Comparison of ENCODE assay signal across 17 cellular contexts in the genomic region with DNA sequence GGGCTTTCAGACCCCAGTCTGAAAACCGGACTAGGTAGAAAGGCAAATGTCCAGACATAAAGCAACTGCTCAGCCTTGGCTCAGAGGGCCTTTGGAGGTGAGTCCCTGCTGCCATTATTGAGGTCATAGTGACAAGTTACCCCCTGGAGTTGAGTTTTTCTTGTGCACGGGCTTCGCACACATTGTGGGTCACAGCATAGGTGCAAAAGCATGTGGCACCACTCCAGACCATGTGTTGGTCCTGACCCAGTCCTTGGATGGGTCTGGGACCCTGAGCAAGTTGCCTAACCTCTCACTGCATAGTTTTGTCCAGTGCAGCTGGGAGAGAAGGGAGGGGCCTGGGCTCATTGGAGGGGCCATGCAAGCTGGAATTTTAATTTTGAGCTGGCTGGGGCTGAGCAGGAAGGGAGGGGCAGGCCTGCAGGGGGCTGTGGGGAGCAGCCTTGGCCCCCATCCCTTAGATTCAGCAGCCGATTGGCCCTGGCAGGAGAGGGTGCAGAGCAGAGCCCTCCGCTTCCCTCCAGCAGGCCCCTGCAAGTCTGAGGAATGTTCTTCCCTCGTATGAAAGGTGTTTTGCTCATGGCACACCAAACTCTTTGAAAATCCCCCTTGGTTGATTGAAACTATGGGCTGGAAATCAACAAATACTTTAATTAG. TPM values are rescaled to one million over a fixed set of nuclear protein-coding genes. Genes with fewer than 3 reads are reported as not detected.
DNase-seq lines count a peak whose midpoint lies in the region; ATAC-seq, FAIRE-seq and TF ChIP-seq lines count a peak whose summit lies in the region.
"Had no signal": no experiment of that assay in that cellular context is flagged by ENCODE, and none has a peak within 500 bp of the region (broad histone marks: within the 10 kb centered on the region; RNA-seq: fewer than 3 reads in every experiment).

No MANE protein-coding gene starts in this region.

- ATAC-seq in HCT116 (no peak), psoas muscle (no peak)
- ATAC-seq: activated naive CD8-positive, alpha-beta T cell treated with anti-CD3 and anti-CD28 coated beads, Interleukin-2, amount 50 U/mL, for 24 hours; right lobe of liver had no signal

- CTCF ChIA-PET in HCT116 (lab: Charles Lee) = no interaction called here

- no peaks in the 10 kb centered on the region for H3K9me2 ChIP-seq in HCT116 (ENCODE audit: insufficient read depth)

- DNase-seq in HCT116 (ENCODE audit: low read depth, low spot score) (no peak), bronchial epithelial cell (ENCODE audit: low read depth) (peak; percentile 88), lower leg skin (ENCODE audit: low spot score in 2 of 2) (peak; percentile 31 to 78), psoas muscle (no peak), foreskin melanocyte (no peak), RCC 7860 (ENCODE audit: low spot score) (no peak)
- DNase-seq: activated CD4-positive, alpha-beta T cell treated with anti-CD3 and anti-CD28 coated beads, Interleukin-2, amount 50 U/mL, for 1 hour; activated naive CD8-positive, alpha-beta T cell treated with anti-CD3 and anti-CD28 coated beads, Interleukin-2, amount 50 U/mL, for 24 hours; CD4-positive, alpha-beta memory T cell; DND-41; GOT3; kidney; MG63; midbrain; NCI-H1694 treated with DMSO at 0.1 percent for 48 hours had no signal

- TF ChIP-seq RAD21 in HCT116 (IDR thresholded peaks at IDR 0.05; ENCODE audit: low read depth) = no peak

- no peaks in the 10 kb centered on the region for H4K20me1 ChIP-seq in HCT116 (ENCODE audit: insufficient read depth)

- WGBS in lower leg skin, 2 donors = 34 to 52% methylated on average over 6 of the region's 6 CpGs
- WGBS in psoas muscle, 3 donors = 62 to 72% (median 67%) methylated on average over 6 of the region's 6 CpGs

- no peaks in the 10 kb centered on the region for H3K27me3 ChIP-seq in HCT116 (ENCODE audit: insufficient read depth, low read length)
- H3K27me3 ChIP-seq in bronchial epithelial cell (ENCODE audit: control insufficient read depth, insufficient read depth, low read length) = no peaks in the 10 kb centered on the region
- H3K27me3 ChIP-seq in psoas muscle (ENCODE audit: insufficient read depth in 3 of 3, low read length in 2 of 3) = peaks cover 0 to 14% (median 2%) of the 10 kb centered on the region in 3 donors
- H3K27me3 ChIP-seq: MG63, neutrophil, right lobe of liver had no signal

- TF ChIP-seq POLR2A in HCT116 (IDR thresholded peaks at IDR 0.05; ENCODE audit: borderline replicate concordance, extremely low read depth, insufficient read depth, insufficient read length) (no peak), lower leg skin (IDR thresholded peaks at IDR 0.05) (no peak)

- intact Hi-C loops in HCT116 (cut with micrococcal nuclease) (no loop called here), lower leg skin (cut with DNase I; ENCODE audit: low total_unique reads) (no loop called here), psoas muscle (cut with DNase I) (no loop called here)

- FAIRE-seq in bronchial epithelial cell (lab: Jason Lieb, UNC) = no peak
- no peak for FAIRE-seq in RCC 7860 (lab: Jason Lieb, UNC)
- FAIRE-seq: kidney had no signal

- H3K36me3 ChIP-seq in HCT116 (ENCODE audit: control insufficient read depth in 1 of 2, insufficient read depth in 2 of 2, low read length in 2 of 2) = no peaks in the 10 kb centered on the region
- H3K36me3 ChIP-seq in bronchial epithelial cell (ENCODE audit: control insufficient read depth, insufficient read depth, low read length) = peaks cover 6% of the 10 kb centered on the region
- H3K36me3 ChIP-seq in psoas muscle (ENCODE audit: insufficient read depth in 1 of 2, low read depth in 1 of 2) = no peaks in the 10 kb centered on the region
- H3K36me3 ChIP-seq: MG63, neutrophil, right lobe of liver had no signal

- no peak overlapping the region for H3K9ac ChIP-seq in HCT116 (ENCODE audit: low read length)

- H2AFZ ChIP-seq in HCT116 (ENCODE audit: low read depth, low read length, poor library complexity, severe bottlenecking) = no peak overlapping the region

- peak overlapping the region; percentile 14; the same call in 1 of the 2 replicates for H3K4me2 ChIP-seq in HCT116 (ENCODE audit: low read length)

- H3K9me3 ChIP-seq in HCT116 (ENCODE audit: control insufficient read depth in 1 of 2, insufficient read depth in 1 of 2, low read depth in 1 of 2, low read length in 2 of 2) (no peaks in the 10 kb centered on the region), psoas muscle (no peaks in the 10 kb centered on the region)
- H3K9me3 ChIP-seq: MG63, neutrophil, right lobe of liver had no signal

- POLR2A ChIA-PET in HCT116 (lab: Charles Lee) = no interaction called here

- no peaks in the 10 kb centered on the region for H3K79me2 ChIP-seq in HCT116 (ENCODE audit: insufficient read depth, low read length)

- peaks cover 34 to 60% of the 10 kb centered on the region in 2 experiments for H3K4me1 ChIP-seq in HCT116 (ENCODE audit: control insufficient read depth in 1 of 2, insufficient read depth in 2 of 2, low read length in 2 of 2)
- H3K4me1 ChIP-seq in psoas muscle = no peaks in the 10 kb centered on the region
- H3K4me1 ChIP-seq: right lobe of liver had no signal

- RAD21 ChIA-PET in HCT116 (lab: Charles Lee; ENCODE audit: low non-redundant PET in 1 of 2, low total read pairs in 2 of 2, uncharacterized antibody in 2 of 2, unreplicated experiment in 2 of 2) = no interaction called here

- no peak for TF ChIP-seq CTCF in HCT116 (IDR thresholded peaks at IDR 0.05 in 2 of 3, conservative IDR thresholded peaks at IDR 0.05 in 1 of 3; ENCODE audit: borderline replicate concordance in 1 of 3, insufficient read depth in 1 of 3, low read depth in 2 of 3, low read length in 2 of 3)
- TF ChIP-seq CTCF in bronchial epithelial cell (IDR thresholded peaks at IDR 0.05; ENCODE audit: insufficient read depth, low read length, severe bottlenecking) = no peak
- TF ChIP-seq CTCF in lower leg skin (IDR thresholded peaks at IDR 0.05) = no peak
- no peak for TF ChIP-seq CTCF in psoas muscle (IDR thresholded peaks at IDR 0.05)

- no TSS peak for BruUV-seq in HCT116 (replicated peaks; lab: Mats Ljungman, UMichigan)

- H3K27ac ChIP-seq in HCT116 (ENCODE audit: low read depth, low read length) (no peak overlapping the region), psoas muscle (no peak overlapping the region)
- H3K27ac ChIP-seq: neutrophil, right lobe of liver had no signal

- no peak overlapping the region for H3K4me3 ChIP-seq in HCT116 (replicated peaks in 1 of 2; ENCODE audit: low read depth in 1 of 2, low read length in 2 of 2)
- no peak overlapping the region for H3K4me3 ChIP-seq in bronchial epithelial cell (ENCODE audit: low read depth, low read length)
- H3K4me3 ChIP-seq in lower leg skin (ENCODE audit: low read depth, poor library complexity, severe bottlenecking) = no peak overlapping the region
- no peak overlapping the region for H3K4me3 ChIP-seq in psoas muscle
- H3K4me3 ChIP-seq: MG63, right lobe of liver had no signal

TF ChIP-seq in HCT116, 20 proteins besides CTCF, POLR2A, EP300 and RAD21:
- TF ChIP-seq FOSL1 (IDR thresholded peaks at IDR 0.05; ENCODE audit: low read depth) = no peak
- no peak for TF ChIP-seq JUND (IDR thresholded peaks at IDR 0.05)
- no peak for TF ChIP-seq EZH2phosphoT487 (IDR thresholded peaks at IDR 0.05; ENCODE audit: borderline replicate concordance)
- no peak for TF ChIP-seq EGR1 (IDR thresholded peaks at IDR 0.05; ENCODE audit: low read depth)
- TF ChIP-seq ZNF274 (IDR thresholded peaks at IDR 0.05; ENCODE audit: low read depth, low read length) = no peak
- no peak for TF ChIP-seq POLR2AphosphoS5 (IDR thresholded peaks at IDR 0.05; ENCODE audit: low read depth, low read length)
- TF ChIP-seq TCF7L2 (IDR thresholded peaks at IDR 0.05; ENCODE audit: borderline replicate concordance, extremely low read depth, insufficient read depth, insufficient read length) = no peak
- TF ChIP-seq, protein P1, sequence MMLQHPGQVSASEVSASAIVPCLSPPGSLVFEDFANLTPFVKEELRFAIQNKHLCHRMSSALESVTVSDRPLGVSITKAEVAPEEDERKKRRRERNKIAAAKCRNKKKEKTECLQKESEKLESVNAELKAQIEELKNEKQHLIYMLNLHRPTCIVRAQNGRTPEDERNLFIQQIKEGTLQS (IDR thresholded peaks at IDR 0.05) = no peak
- no peak for TF ChIP-seq CEBPB (IDR thresholded peaks at IDR 0.05; ENCODE audit: low read depth)

RNA-seq across cellular contexts. Expression of a gene that starts 4.2 kb away (rescaled TPM):
- total RNA-seq in HCT116 (2021; ENCODE audit: unreplicated experiment) = 0.44 TPM
- polyA plus RNA-seq in HCT116 (2012) = 0.25 TPM in 1 of 2 replicates, not detected in the other
- total RNA-seq in bronchial epithelial cell = 6,770 and 10,597 TPM in 2 replicates
- 1,000 to 10,000 TPM; 2,541 to 6,567 (median 4,278) TPM for total RNA-seq in lower leg skin
- total RNA-seq in psoas muscle = 1 to 10 TPM in 1 of 4 donors, under 1 TPM in 2, not detected in 1; 0.61 to 1.4 (median 0.85) TPM
- under 1 TPM; 0.21 to 0.86 (median 0.48) TPM for polyA plus RNA-seq in psoas muscle
- total RNA-seq: CD4-positive, alpha-beta memory T cell had no signal
- polyA plus RNA-seq: CD4-positive, alpha-beta memory T cell had no signal

RNA-seq across cellular contexts. Expression of a gene that starts 28.6 kb away (rescaled TPM):
- not detected for total RNA-seq in HCT116 (2021; ENCODE audit: unreplicated experiment)
- not detected in 2 replicates for polyA plus RNA-seq in HCT116 (2012)
- not detected in 2 replicates for total RNA-seq in bronchial epithelial cell
- total RNA-seq in lower leg skin = 10 to 100 TPM in 1 of 4 donors, 1 to 10 TPM in 1, under 1 TPM in 1, not detected in 1; 0.32 to 61.7 (median 1.6) TPM
- total RNA-seq in psoas muscle = not detected
- not detected for polyA plus RNA-seq in psoas muscle
- total RNA-seq: CD4-positive, alpha-beta memory T cell; kidney; right lobe of liver had no signal
- polyA plus RNA-seq: CD4-positive, alpha-beta memory T cell had no signal

RNA-seq across cellular contexts. Expression of a gene that starts 31.3 kb away (rescaled TPM):
- total RNA-seq in HCT116 (2021; ENCODE audit: unreplicated experiment) = 0.66 TPM
- 0.61 and 0.90 TPM in 2 replicates for polyA plus RNA-seq in HCT116 (2012)
- 13,929 and 17,192 TPM in 2 replicates for total RNA-seq in bronchial epithelial cell
- 100 to 1,000 TPM in 2 of 4 donors, 10 to 100 TPM in 2; 75.3 to 617 (median 182) TPM for total RNA-seq in lower leg skin
- 1 to 10 TPM in 2 of 4 donors, under 1 TPM in 1, not detected in 1; 0.53 to 1.4 (median 1.2) TPM for total RNA-seq in psoas muscle
- polyA plus RNA-seq in psoas muscle = under 1 TPM; 0.13 to 0.51 (median 0.35) TPM
- total RNA-seq: CD4-positive, alpha-beta memory T cell; kidney had no signal
- polyA plus RNA-seq: CD4-positive, alpha-beta memory T cell had no signal

RNA-seq across cellular contexts. Expression of a gene that starts 49.3 kb away (rescaled TPM):
- total RNA-seq in HCT116 (2021; ENCODE audit: unreplicated experiment) (not detected), bronchial epithelial cell (0.13 TPM in 1 of 2 replicates, not detected in the other), lower leg skin (10 to 100 TPM in 1 of 4 donors, 1 to 10 TPM in 1, under 1 TPM in 2; 0.30 to 14.6 (median 0.82) TPM), psoas muscle (not detected)
- polyA plus RNA-seq in HCT116 (2012) = not detected in 2 replicates
- polyA plus RNA-seq in psoas muscle = not detected
- total RNA-seq: CD4-positive, alpha-beta memory T cell; kidney; right lobe of liver had no signal
- polyA plus RNA-seq: CD4-positive, alpha-beta memory T cell had no signal

RNA-seq across cellular contexts. Expression of a gene that starts 50.8 kb away (rescaled TPM):
- total RNA-seq in HCT116 (2021; ENCODE audit: unreplicated experiment) (not detected), bronchial epithelial cell (16.8 and 138 TPM in 2 replicates), lower leg skin (10 to 100 TPM in 1 of 4 donors, 1 to 10 TPM in 1, under 1 TPM in 1, not detected in 1; 0.13 to 11.0 (median 1.0) TPM), psoas muscle (under 1 TPM in 2 of 4 donors, not detected in 2; 0.21 to 0.24 TPM)
- 0.04 TPM in 1 of 2 replicates, not detected in the other for polyA plus RNA-seq in HCT116 (2012)
- polyA plus RNA-seq in psoas muscle = under 1 TPM in 1 of 3 donors, not detected in 2; 0.04 TPM
- total RNA-seq: CD4-positive, alpha-beta memory T cell; kidney had no signal
- polyA plus RNA-seq: CD4-positive, alpha-beta memory T cell had no signal

Comparison
In these comparisons a context has a peak if more than half of its experiments do, and no peak if none do; other contexts are left out.
1. DNase-seq: peak in bronchial epithelial cell (single experiment) and lower leg skin (2 of 2); none in HCT116 (single experiment), psoas muscle (0 of 2), foreskin melanocyte (single experiment) and RCC 7860 (single experiment).
2. RNA of a gene that starts 4.2 kb away (total RNA-seq): 6,770 to 10,597 TPM in bronchial epithelial cell and 2,541 to 6,567 TPM in lower leg skin; 0.61 to 1.4 TPM in psoas muscle and 0.44 TPM in HCT116 (single experiment); every median in the first group is over 1,000 times any median in the second.
3. RNA of a gene that starts 31.3 kb away (total RNA-seq): 13,929 to 17,192 TPM in bronchial epithelial cell and 75.3 to 617 TPM in lower leg skin; 0.53 to 1.4 TPM in psoas muscle and 0.66 TPM in HCT116 (single experiment); every median in the first group is over 10 times any median in the second.